In genomic region chr3:143963946-143964345, GRCh38 we compare ENCODE assay signal across 20 cellular contexts. TPM values are rescaled to one million over a fixed set of nuclear protein-coding genes. Genes with fewer than 3 reads are reported as not detected.
A peak's percentile ranks its signal among the peaks of the same experiment; 100 is the strongest.
DNase-seq lines count a peak whose midpoint lies in the region; ATAC-seq, FAIRE-seq and TF ChIP-seq lines count a peak whose summit lies in the region.
"Had no signal": no experiment of that assay in that cellular context is flagged by ENCODE, and none has a peak within 500 bp of the region (broad histone marks: within the 10 kb centered on the region; RNA-seq: fewer than 3 reads in every experiment).

No MANE protein-coding gene starts in this region.

- no peak for ATAC-seq in left lung
- ATAC-seq in GM21619 (IDR thresholded peaks at IDR 0.05; ENCODE audit: unreplicated experiment), result no peak
- ATAC-seq: SK-N-SH treated with all-trans-retinoic acid at 6 μM for 48 hours had no signal

- H3K36me3 ChIP-seq in bronchial epithelial cell (ENCODE audit: control insufficient read depth, insufficient read depth, low read length) (no peaks in the 10 kb centered on the region), left lung (no peaks in the 10 kb centered on the region)

- H3K27ac ChIP-seq in left lung, result no peak overlapping the region
- H3K27ac ChIP-seq: HL-60 had no signal

- FAIRE-seq in bronchial epithelial cell (lab: Jason Lieb, UNC), result no peak

- DNase-seq in ELR (ENCODE audit: low read depth) (peak; percentile 19), HT1080 (ENCODE audit: low read depth) (peak; percentile 32), bronchial epithelial cell (ENCODE audit: low read depth) (peak; percentile 42), left lung (peak; percentile 21 to 31)
- DNase-seq in stimulated activated naive CD4-positive, alpha-beta T cell treated with Interleukin-2 at 50 U/mL for 16 hours (lab: John Stamatoyannopoulos, UW), result no peak
- DNase-seq in activated CD4-positive, alpha-beta T cell treated with anti-CD3 and anti-CD28 coated beads for 1 hour, result no peak
- DNase-seq: DMS79 treated with DMSO at 0.1 percent for 48 hours; H7; Kasumi-1; MM.1S; NCI-H1694 treated with DMSO at 0.1 percent for 48 hours; NCI-H2107; NCI-H510A; NCI-H748 treated with DMSO at 0.1 percent for 48 hours; NK-92 treated with Interleukin-12 subunit alpha and Interleukin-12 subunit beta, amount 100 ng/mL, for 24 hours; RPMI8226; SIG-M5 had no signal

- H3K9me3 ChIP-seq in left lung, result no peaks in the 10 kb centered on the region

- no peaks in the 10 kb centered on the region for H3K4me1 ChIP-seq in left lung

- H3K27me3 ChIP-seq in bronchial epithelial cell (ENCODE audit: control insufficient read depth, insufficient read depth, low read length) (no peaks in the 10 kb centered on the region), left lung (no peaks in the 10 kb centered on the region)

- TF ChIP-seq CTCF in bronchial epithelial cell (IDR thresholded peaks at IDR 0.05; ENCODE audit: insufficient read depth, low read length, severe bottlenecking) (no peak), left lung (IDR thresholded peaks at IDR 0.05) (no peak)

- H3K4me3 ChIP-seq in bronchial epithelial cell (ENCODE audit: low read depth, low read length) (no peak overlapping the region), left lung (no peak overlapping the region)

- intact Hi-C loops in left lung (cut with DNase I), result no loop called here

RNA-seq across cellular contexts. Expression of gene DIPK2A, which starts 7.7 kb away (rescaled TPM):
- total RNA-seq in HT1080 (2014; rRNA removed; shearing (Covaris generic)), result 53.9 and 84.0 TPM in 2 replicates
- polyA plus RNA-seq in HT1080 (2015; cell fraction: cytosol; rRNA removed), result 18.7 and 21.0 TPM in 2 replicates
- 25.1 and 26.0 TPM in 2 replicates for polyA plus RNA-seq in HT1080 (2015; cell fraction: nucleus; rRNA removed)
- total RNA-seq in bronchial epithelial cell (19.0 and 35.5 TPM in 2 replicates), left lung (10 to 100 TPM; 27.5 to 29.6 TPM)

Comparison
In these comparisons a context has a peak if more than half of its experiments do, and no peak if none do; other contexts are left out.
1. DNase-seq: peak in ELR (single experiment), HT1080 (single experiment), bronchial epithelial cell (single experiment) and left lung (2 of 2); none in stimulated activated naive CD4-positive, alpha-beta T cell treated with Interleukin-2 at 50 U/mL for 16 hours (single experiment) and activated CD4-positive, alpha-beta T cell treated with anti-CD3 and anti-CD28 coated beads for 1 hour (single experiment).